1 cellular context compared by ENCODE assay signal in the genomic region with DNA sequence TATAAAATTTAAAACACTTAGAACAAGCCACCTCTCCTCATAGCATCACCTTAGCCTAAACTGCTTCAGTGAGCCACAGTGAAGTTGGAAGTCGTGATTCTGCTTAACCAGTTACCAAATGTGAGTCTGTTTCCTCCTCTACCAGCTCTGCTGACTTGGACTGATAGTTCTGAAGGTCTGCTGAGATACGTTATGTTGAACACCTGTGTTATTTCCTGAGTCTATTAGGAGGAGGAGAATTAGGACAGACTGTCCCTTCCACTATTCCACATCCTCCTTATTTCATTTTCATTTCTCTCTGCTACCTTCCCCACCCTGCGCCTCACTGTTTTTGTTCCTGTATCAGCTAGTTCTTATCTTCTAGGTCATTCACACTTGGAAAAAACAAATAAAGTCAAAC.
TF ChIP-seq lines count a peak whose summit lies in the region.

No MANE protein-coding gene starts in this region.

TF ChIP-seq in H1, 55 proteins besides CTCF, POLR2A, EP300 and RAD21 (continued from another document):
- TF ChIP-seq, protein P1, sequence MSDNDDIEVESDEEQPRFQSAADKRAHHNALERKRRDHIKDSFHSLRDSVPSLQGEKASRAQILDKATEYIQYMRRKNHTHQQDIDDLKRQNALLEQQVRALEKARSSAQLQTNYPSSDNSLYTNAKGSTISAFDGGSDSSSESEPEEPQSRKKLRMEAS (IDR thresholded peaks at IDR 0.05): no peak
- TF ChIP-seq HDAC6 (IDR thresholded peaks at IDR 0.05; ENCODE audit: low read depth, low read length) (no peak), CHD2 (IDR thresholded peaks at IDR 0.05; ENCODE audit: low read length) (no peak), KDM4A (IDR thresholded peaks at IDR 0.05; ENCODE audit: low read depth, low read length, severe bottlenecking) (no peak), CEBPB (IDR thresholded peaks at IDR 0.05; ENCODE audit: low read depth, low read length) (no peak), CHD1 (IDR thresholded peaks at IDR 0.05; ENCODE audit: low read depth, low read length) (no peak), SAP30 (IDR thresholded peaks at IDR 0.05; ENCODE audit: insufficient read depth, insufficient replicate concordance, low read length) (no peak)
TF ChIP-seq in H1: peak in this region for 0.
